Comparison of ENCODE assay signal across 17 cellular contexts in the genomic region with DNA sequence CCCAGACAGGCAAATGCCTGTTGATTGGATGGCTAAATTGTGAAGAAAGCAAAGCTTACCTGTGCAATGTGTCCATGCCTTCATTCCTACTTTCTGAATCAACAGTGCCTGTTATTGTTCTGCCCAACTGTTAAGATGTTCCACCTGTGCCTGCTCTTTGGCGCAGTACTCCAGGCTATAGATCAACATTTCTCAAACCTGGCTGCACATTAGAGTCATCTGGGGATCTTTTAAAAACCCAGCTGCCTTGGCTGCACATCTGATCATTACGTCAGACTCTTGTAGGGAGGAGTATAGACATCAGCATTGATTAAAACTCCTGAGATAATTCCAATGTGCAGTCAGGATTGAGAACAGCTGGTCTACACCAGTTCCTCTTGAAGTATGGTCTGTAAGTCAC. TPM values are rescaled to one million over a fixed set of nuclear protein-coding genes. Genes with fewer than 3 reads are reported as not detected.
"Had no signal": no experiment of that assay in that cellular context is flagged by ENCODE, and none has a peak within 500 bp of the region (broad histone marks: within the 10 kb centered on the region; RNA-seq: fewer than 3 reads in every experiment).

No MANE protein-coding gene starts in this region.

- H3K36me3 ChIP-seq: prostate gland, upper lobe of right lung had no signal

- H3K27me3 ChIP-seq: spleen, upper lobe of right lung had no signal

- ATAC-seq: natural killer cell; sciatic nerve; stimulated activated memory B cell treated with anti-CD40 and anti-IgM and Interleukin-4, amounts not matched to agents 10 μg/mL and 1 μg/mL and 100 μg/mL, for 72 hours had no signal

- H3K4me3 ChIP-seq: coronary artery, prostate gland, spleen, upper lobe of right lung had no signal

- H3K27ac ChIP-seq: coronary artery, prostate gland, spleen, upper lobe of right lung had no signal

- FAIRE-seq: astrocyte had no signal

- H3K4me1 ChIP-seq: prostate gland had no signal

- H3K9me3 ChIP-seq: prostate gland, spleen, upper lobe of right lung had no signal

- DNase-seq: activated CD4-positive, alpha-beta memory T cell treated with anti-CD3 and anti-CD28 coated beads for 36 hours; activated CD4-positive, CD25-positive, alpha-beta regulatory T cell treated with anti-CD3 and anti-CD28 coated beads, Interleukin-2, amount 50 U/mL, for 72 hours; activated naive CD8-positive, alpha-beta T cell treated with anti-CD3 and anti-CD28 coated beads, Interleukin-2, amount 10 ng/mL, durations not matched to agents 7 days and 5 days; activated T-cell treated with anti-CD3 and anti-CD28 coated beads, Interleukin-2, amount 50 U/mL, for 48 hours; effector CD8-positive, alpha-beta T cell; hippocampal formation; natural killer cell; spleen; stimulated activated CD4-positive, alpha-beta T cell treated with anti-CD3 and anti-CD28 coated beads, Interleukin-1b, Interleukin-23, amount 100 ng/mL, for 48 hours; T-helper 2 cell; upper lobe of right lung had no signal

RNA-seq across cellular contexts. Expression of gene CPB2, which starts 16.2 kb away (rescaled TPM):
- total RNA-seq: activated CD4-positive, alpha-beta memory T cell treated with anti-CD3 and anti-CD28 coated beads for 36 hours; activated naive CD8-positive, alpha-beta T cell treated with anti-CD3 and anti-CD28 coated beads, Interleukin-2, amount 10 ng/mL, durations not matched to agents 7 days and 5 days; astrocyte; cardiac septum; natural killer cell; sciatic nerve; spleen had no signal
- polyA plus RNA-seq: spleen had no signal
